27 cellular contexts compared by ENCODE assay signal in genomic region chr12:93839076-93839475, GRCh38.
DNase-seq lines count a peak whose midpoint lies in the region; ATAC-seq, FAIRE-seq and TF ChIP-seq lines count a peak whose summit lies in the region.
"Had no signal": no experiment of that assay in that cellular context is flagged by ENCODE, and none has a peak within 500 bp of the region (broad histone marks: within the 10 kb centered on the region; RNA-seq: fewer than 3 reads in every experiment).

No MANE protein-coding gene starts in this region.

- no peaks in the 10 kb centered on the region for H3K27me3 ChIP-seq in adrenal gland
- H3K27me3 ChIP-seq in CD8-positive, alpha-beta memory T cell (ENCODE audit: insufficient read depth, low read length, poor library complexity, severe bottlenecking): no peaks in the 10 kb centered on the region
- H3K27me3 ChIP-seq: MG63, testis had no signal

- H3K36me3 Mint-ChIP-seq in CD14-positive monocyte: no peaks in the 10 kb centered on the region
- peaks cover 6 to 13% (median 10%) of the 10 kb centered on the region in 3 donors for H3K36me3 Mint-ChIP-seq in CD8-positive, alpha-beta memory T cell

- FAIRE-seq in A549 (lab: Jason Lieb, UNC): no peak
- FAIRE-seq: colon had no signal

- DNase-seq in A549 (ENCODE audit: low read depth in 1 of 2, low spot score in 1 of 2) (no peak), HT1080 (ENCODE audit: low read depth) (peak; percentile 25), RPMI7951 (ENCODE audit: low read depth) (peak; percentile 22), dermis microvascular lymphatic vessel endothelial cell (ENCODE audit: low read depth in 2 of 2) (peak; percentile 3 to 17), adrenal gland (no peak), CD14-positive monocyte (ENCODE audit: low spot score) (no peak), NCI-H2227 (lab: John Stamatoyannopoulos, UW; ENCODE audit: unreplicated experiment) (no peak)
- no peak for DNase-seq in CD8-positive, alpha-beta memory T cell
- DNase-seq: activated CD4-positive, alpha-beta T cell treated with anti-CD3 and anti-CD28 coated beads for 48 hours; anterior cingulate cortex; CD8-positive, alpha-beta T cell; DMS153; effector memory CD8-positive, alpha-beta T cell; mesendoderm; MG63; NCI-H1105; NCI-H526; SHP77 treated with DMSO at 0.1 percent for 48 hours; stimulated activated CD4-positive, alpha-beta T cell treated with anti-CD3 and anti-CD28 coated beads, Interleukin-1b, Interleukin-23, amount 100 ng/mL, for 48 hours; stimulated activated naive CD8-positive, alpha-beta T cell treated with anti-CD3 and anti-CD28 coated beads, Interleukin-15, Interleukin-2, amounts not matched to agents 100 U/mL and 50 U/mL, for 24 hours; T1000; testis had no signal

- H3K4me3 Mint-ChIP-seq in CD14-positive monocyte: no peak overlapping the region
- H3K4me3 Mint-ChIP-seq in CD8-positive, alpha-beta memory T cell: no peak overlapping the region
- H3K4me3 Mint-ChIP-seq: activated naive CD8-positive, alpha-beta T cell; B cell; CD8-positive, alpha-beta T cell; effector memory CD8-positive, alpha-beta T cell had no signal

- no peaks in the 10 kb centered on the region for H3K4me1 Mint-ChIP-seq in CD14-positive monocyte
- no peaks in the 10 kb centered on the region for H3K4me1 Mint-ChIP-seq in CD8-positive, alpha-beta memory T cell
- H3K4me1 Mint-ChIP-seq: B cell had no signal

- H3K9me3 ChIP-seq in A549 (no peaks in the 10 kb centered on the region), adrenal gland (replicated peaks in 1 of 3) (no peaks in the 10 kb centered on the region)
- H3K9me3 ChIP-seq in CD8-positive, alpha-beta memory T cell (ENCODE audit: low read length): no peaks in the 10 kb centered on the region
- H3K9me3 ChIP-seq: MG63, testis had no signal

- H3K4me3 ChIP-seq in A549: no peak overlapping the region
- H3K4me3 ChIP-seq in adrenal gland: no peak overlapping the region
- no peak overlapping the region for H3K4me3 ChIP-seq in CD8-positive, alpha-beta memory T cell (ENCODE audit: low read length)
- H3K4me3 ChIP-seq: K562, MG63, testis had no signal

- H3K9me3 Mint-ChIP-seq in CD14-positive monocyte: peaks cover 0 to 2% (median 0%) of the 10 kb centered on the region in 7 donors
- no peaks in the 10 kb centered on the region for H3K9me3 Mint-ChIP-seq in CD8-positive, alpha-beta memory T cell
- H3K9me3 Mint-ChIP-seq: CD8-positive, alpha-beta T cell; effector memory CD8-positive, alpha-beta T cell had no signal

- no peak for TF ChIP-seq POLR2A in A549 (IDR thresholded peaks at IDR 0.05; ENCODE audit: low read length)
- no peak for TF ChIP-seq POLR2A in adrenal gland (IDR thresholded peaks at IDR 0.05)

- TF ChIP-seq CTCF in A549 (IDR thresholded peaks at IDR 0.05) (no peak), adrenal gland (IDR thresholded peaks at IDR 0.05) (no peak), CD14-positive monocyte (IDR thresholded peaks at IDR 0.05) (no peak)

- POLR2A ChIA-PET in A549 (lab: Yijun Ruan, JAX): interaction anchor here (1.0 kb wide), 1 partner anchor 269 kb away, joined by 3 read pairs; no protein-coding TSS in a partner anchor
- POLR2A ChIA-PET in CD8-positive, alpha-beta memory T cell (lab: Charles Lee): no interaction called here

- no peaks in the 10 kb centered on the region for H3K36me3 ChIP-seq in adrenal gland (replicated peaks in 1 of 2)
- H3K36me3 ChIP-seq in CD8-positive, alpha-beta memory T cell (ENCODE audit: insufficient read depth, low read length): no peaks in the 10 kb centered on the region
- H3K36me3 ChIP-seq: MG63 had no signal

- H3K4me2 ChIP-seq in A549: no peak overlapping the region

- ATAC-seq in A549: peak in 1 of 2 experiments; percentile 61; a peak in 2 of 6 replicates
- ATAC-seq: CD8-positive, alpha-beta T cell; effector memory CD8-positive, alpha-beta T cell; K562; stimulated activated naive CD8-positive, alpha-beta T cell treated with anti-CD3 and anti-CD28 coated beads, Interleukin-15, Interleukin-2, amounts not matched to agents 100 U/mL and 50 U/mL, for 24 hours had no signal

- H3K27ac ChIP-seq in A549 (no peak overlapping the region), adrenal gland (no peak overlapping the region)
- H3K27ac ChIP-seq in CD8-positive, alpha-beta memory T cell (ENCODE audit: low read depth, low read length): no peak overlapping the region
- H3K27ac ChIP-seq: VCaP had no signal

- H3K27ac Mint-ChIP-seq in CD14-positive monocyte: no peak overlapping the region
- peak overlapping the region in 1 of 8 donors; percentile 77 for H3K27ac Mint-ChIP-seq in CD8-positive, alpha-beta memory T cell
- H3K27ac Mint-ChIP-seq: activated naive CD8-positive, alpha-beta T cell; B cell; CD8-positive, alpha-beta T cell; effector memory CD8-positive, alpha-beta T cell had no signal

- intact Hi-C loops in adrenal gland (cut with DNase I) (no loop called here), CD14-positive monocyte (cut with micrococcal nuclease) (no loop called here)

- TF ChIP-seq RAD21 in A549 (conservative IDR thresholded peaks at IDR 0.05 in 1 of 2, IDR thresholded peaks at IDR 0.05 in 1 of 2): peak; percentile 25 to 31; a peak in 3 of 5 replicates

- H3K27me3 Mint-ChIP-seq in CD14-positive monocyte (ENCODE audit: low read depth in 3 of 3): peaks cover 0 to 1% (median 0%) of the 10 kb centered on the region in 3 donors
- no peaks in the 10 kb centered on the region for H3K27me3 Mint-ChIP-seq in CD8-positive, alpha-beta memory T cell
- H3K27me3 Mint-ChIP-seq: activated naive CD8-positive, alpha-beta T cell; B cell; effector memory CD8-positive, alpha-beta T cell had no signal

- no peaks in the 10 kb centered on the region; the same call in 2 of the 3 replicates for H3K4me1 ChIP-seq in A549
- peaks cover 2 to 10% of the 10 kb centered on the region in 2 donors for H3K4me1 ChIP-seq in adrenal gland (replicated peaks in 1 of 2)
- H3K4me1 ChIP-seq in CD8-positive, alpha-beta memory T cell (ENCODE audit: insufficient read depth, low read length): no peaks in the 10 kb centered on the region
- H3K4me1 ChIP-seq: testis had no signal

- CTCF ChIA-PET in A549 (lab: Yijun Ruan, JAX): interaction anchor here (1.0 to 1.4 kb wide), 6 partner anchors 9 to 336 kb away, joined by 3 to 4 read pairs (median 4); no protein-coding TSS in a partner anchor
- CTCF ChIA-PET in CD8-positive, alpha-beta memory T cell (lab: Charles Lee): no interaction called here

- 86% methylated on average over 4 of the region's 4 CpGs for WGBS in A549 (ENCODE audit: missing lambda C conversion rate)
- 64 to 94% (median 82%) methylated on average over 4 of the region's 4 CpGs for WGBS in adrenal gland, 4 donors

- no peak for TF ChIP-seq EP300 in A549 (IDR thresholded peaks at IDR 0.05)

TF ChIP-seq in A549, 52 proteins besides CTCF, POLR2A, EP300 and RAD21:
- TF ChIP-seq MAX (IDR thresholded peaks at IDR 0.05) (no peak), NFE2L2 (conservative IDR thresholded peaks at IDR 0.05; ENCODE audit: low read length) (no peak)

Comparison
In these comparisons a context has a peak if more than half of its experiments do, and no peak if none do; other contexts are left out.
1. DNase-seq: peak in HT1080 (single experiment), RPMI7951 (single experiment) and dermis microvascular lymphatic vessel endothelial cell (2 of 2); none in A549 (0 of 2), adrenal gland (0 of 7), CD14-positive monocyte (single experiment), CD8-positive, alpha-beta memory T cell (0 of 5) and NCI-H2227 (single experiment).